28 cellular contexts compared by ENCODE assay signal in genomic region chr20:44028341-44028715, GRCh38.
A peak's percentile ranks its signal among the peaks of the same experiment; 100 is the strongest.
DNase-seq lines count a peak whose midpoint lies in the region; ATAC-seq and TF ChIP-seq lines count a peak whose summit lies in the region.
"Had no signal": no experiment of that assay in that cellular context is flagged by ENCODE, and none has a peak within 500 bp of the region (broad histone marks: within the 10 kb centered on the region; RNA-seq: fewer than 3 reads in every experiment).

No MANE protein-coding gene starts in this region.

- H3K9ac ChIP-seq in mesenchymal stem cell (ENCODE audit: low read length), result no peak overlapping the region

- CTCF ChIA-PET in A673 (lab: Charles Lee), result no interaction called here

- H3K4me1 ChIP-seq in mesenchymal stem cell (ENCODE audit: control insufficient read depth, insufficient read depth, low read depth, low read length), result no peaks in the 10 kb centered on the region
- H3K4me1 ChIP-seq in ovary (ENCODE audit: insufficient read depth), result no peaks in the 10 kb centered on the region
- H3K4me1 ChIP-seq in A673 (ENCODE audit: insufficient read depth, low read length, poor library complexity, severe bottlenecking), result peaks cover 40% of the 10 kb centered on the region
- H3K4me1 ChIP-seq: gastrocnemius medialis, SJSA1 had no signal

- WGBS in mesenchymal stem cell, result 98% methylated on average over 4 of the region's 4 CpGs
- WGBS in ovary, 3 donors, result 71 to 77% (median 75%) methylated on average over 4 of the region's 4 CpGs

- H3K4ac ChIP-seq in mesenchymal stem cell (ENCODE audit: low read depth in 1 of 2, low read length in 2 of 2), result no peak overlapping the region

- DNase-seq in AG10803 (ENCODE audit: low read depth) (peak; percentile 36), EH (ENCODE audit: low read depth) (peak; percentile 41), amniotic epithelial cell (ENCODE audit: low read depth) (peak; percentile 70), mesenchymal stem cell (no peak), mesenteric fat pad (ENCODE audit: low spot score) (no peak), ovary (no peak), A673 (ENCODE audit: low spot score) (no peak)
- DNase-seq: activated CD4-positive, alpha-beta T cell treated with anti-CD3 and anti-CD28 coated beads for 36 hours; activated CD8-positive, alpha-beta T cell treated with anti-CD3 and anti-CD28 coated beads, Interleukin-2, amount 10 ng/mL, durations not matched to agents 7 days and 5 days; activated gamma-delta T cell treated with Interleukin-2 at 50 U/mL for 16 hours; activated T-cell treated with anti-CD3 and anti-CD28 coated beads for 4 hours; anterior cingulate cortex; C1 segment of cervical spinal cord; Calu3; DMS79 treated with DMSO at 0.1 percent for 48 hours; endodermal cell; gastrocnemius medialis; MG63; NCI-H2081; NCI-H2227 treated with DMSO at 0.1 percent for 48 hours; NCI-H748 treated with DMSO at 0.1 percent for 48 hours; trophoblast cell had no signal

- peak overlapping the region; percentile 15 for H4K8ac ChIP-seq in mesenchymal stem cell (ENCODE audit: low read length)

- no peak overlapping the region for H2AFZ ChIP-seq in mesenchymal stem cell (ENCODE audit: low read depth, low read length)

- no peaks in the 10 kb centered on the region for H3K36me3 ChIP-seq in mesenchymal stem cell (ENCODE audit: control insufficient read depth in 1 of 2, insufficient read depth in 2 of 2, low read depth in 1 of 2, low read length in 2 of 2)
- H3K36me3 ChIP-seq in ovary, result no peaks in the 10 kb centered on the region
- H3K36me3 ChIP-seq in A673 (ENCODE audit: insufficient read depth, low read length, poor library complexity, severe bottlenecking), result no peaks in the 10 kb centered on the region
- H3K36me3 ChIP-seq: gastrocnemius medialis, MG63 had no signal

- H4K91ac ChIP-seq in mesenchymal stem cell (ENCODE audit: low read length), result no peak overlapping the region

- BruUV-seq in A673 (replicated peaks; lab: Mats Ljungman, UMichigan), result no TSS peak

- no peak overlapping the region for H3K23ac ChIP-seq in mesenchymal stem cell (ENCODE audit: low read length in 2 of 2)

- no peak for TF ChIP-seq POLR2A in ovary (IDR thresholded peaks at IDR 0.05)

- no peak overlapping the region for H2BK5ac ChIP-seq in mesenchymal stem cell (ENCODE audit: low read depth, low read length, poor library complexity, severe bottlenecking)

- no peaks in the 10 kb centered on the region for H3K79me1 ChIP-seq in mesenchymal stem cell (replicated peaks; ENCODE audit: low read length, poor library complexity, severe bottlenecking)

- H2AK5ac ChIP-seq in mesenchymal stem cell (ENCODE audit: low read length, severe bottlenecking), result no peak overlapping the region

- no peak overlapping the region for H2BK12ac ChIP-seq in mesenchymal stem cell (ENCODE audit: low read length in 2 of 2)

- H3K14ac ChIP-seq in mesenchymal stem cell (ENCODE audit: low read length in 2 of 2), result no peak overlapping the region

- no peak for ATAC-seq in HG02852 (IDR thresholded peaks at IDR 0.05; ENCODE audit: unreplicated experiment)
- ATAC-seq: esophagus mucosa, gastrocnemius medialis, K562 had no signal

- H3K27ac ChIP-seq in mesenchymal stem cell (ENCODE audit: low read length, poor library complexity, severe bottlenecking) (no peak overlapping the region), ovary (no peak overlapping the region), A673 (ENCODE audit: low read depth, low read length, poor library complexity, severe bottlenecking) (no peak overlapping the region)
- H3K27ac ChIP-seq: coronary artery, gastrocnemius medialis, SJSA1 had no signal

- TF ChIP-seq CTCF in AG10803 (conservative IDR thresholded peaks at IDR 0.05; ENCODE audit: low read length), result no peak
- no peak for TF ChIP-seq CTCF in ovary (IDR thresholded peaks at IDR 0.05)
- TF ChIP-seq CTCF in A673 (conservative IDR thresholded peaks at IDR 0.05; ENCODE audit: low read depth, low read length), result no peak

- peaks cover 23 to 61% of the 10 kb centered on the region in 2 experiments for H3K27me3 ChIP-seq in mesenchymal stem cell (ENCODE audit: control insufficient read depth in 1 of 2, insufficient read depth in 1 of 2, low read length in 2 of 2)
- H3K27me3 ChIP-seq in ovary, result no peaks in the 10 kb centered on the region
- H3K27me3 ChIP-seq in A673 (replicated peaks; ENCODE audit: insufficient read depth, low read depth, low read length, poor library complexity), result no peaks in the 10 kb centered on the region
- H3K27me3 ChIP-seq: gastrocnemius medialis, SJSA1 had no signal

- TF ChIP-seq EP300 in ovary (IDR thresholded peaks at IDR 0.05), result no peak

- no peak overlapping the region for H3K4me2 ChIP-seq in mesenchymal stem cell (ENCODE audit: low read length, poor library complexity, severe bottlenecking)

- POLR2A ChIA-PET in A673 (lab: Charles Lee; ENCODE audit: low non-redundant PET), result no interaction called here

- H3K9me3 ChIP-seq in mesenchymal stem cell (ENCODE audit: control insufficient read depth, low read length), result peaks cover 2% of the 10 kb centered on the region
- H3K9me3 ChIP-seq in ovary, result no peaks in the 10 kb centered on the region
- no peaks in the 10 kb centered on the region for H3K9me3 ChIP-seq in A673 (ENCODE audit: low read depth, low read length, poor library complexity, severe bottlenecking)
- H3K9me3 ChIP-seq: gastrocnemius medialis, MG63, SJSA1 had no signal

- intact Hi-C loops in ovary (cut with DNase I) (no loop called here), A673 (cut with micrococcal nuclease; ENCODE audit: unreplicated experiment) (no loop called here)

- no peak overlapping the region for H2BK15ac ChIP-seq in mesenchymal stem cell (ENCODE audit: low read depth, poor library complexity, severe bottlenecking)

- H2BK120ac ChIP-seq in mesenchymal stem cell (ENCODE audit: low read depth, low read length), result no peak overlapping the region

- no peak overlapping the region for H3K18ac ChIP-seq in mesenchymal stem cell (ENCODE audit: low read depth in 1 of 2, low read length in 2 of 2)

- H3K4me3 ChIP-seq in AG10803 (ENCODE audit: low read length), result no peak overlapping the region
- no peak overlapping the region for H3K4me3 ChIP-seq in mesenchymal stem cell (ENCODE audit: insufficient read depth in 1 of 2, low read depth in 1 of 2, low read length in 2 of 2)
- H3K4me3 ChIP-seq in ovary, result no peak overlapping the region
- no peak overlapping the region for H3K4me3 ChIP-seq in A673 (ENCODE audit: low read depth, low read length, poor library complexity, severe bottlenecking)
- H3K4me3 ChIP-seq: coronary artery, gastrocnemius medialis, K562, MG63, SJSA1, skin epidermis had no signal

Comparison
In these comparisons a context has a peak if more than half of its experiments do, and no peak if none do; other contexts are left out.
1. DNase-seq: peak in AG10803 (single experiment), EH (single experiment) and amniotic epithelial cell (single experiment); none in mesenchymal stem cell (single experiment), mesenteric fat pad (single experiment), ovary (0 of 5) and A673 (single experiment).